In genomic region chr1:244104309-244105060, GRCh38 we compare ENCODE assay signal across 2 cellular contexts.
TF ChIP-seq lines count a peak whose summit lies in the region.

No MANE protein-coding gene starts in this region.

TF ChIP-seq in A549, 52 proteins besides CTCF, POLR2A, EP300 and RAD21 (continued from another document):
- TF ChIP-seq REST (IDR thresholded peaks at IDR 0.05), result no peak
- TF ChIP-seq EHMT2 (IDR thresholded peaks at IDR 0.05; ENCODE audit: low read depth), result no peak
- no peak for TF ChIP-seq RFX5 (IDR thresholded peaks at IDR 0.05)
- TF ChIP-seq RARB (CRISPR knock-in tag; IDR thresholded peaks at IDR 0.05), result no peak
- TF ChIP-seq JUNB (IDR thresholded peaks at IDR 0.05), result 0 out of 2 replicates have a peak, but pooled peaks have one; percentile 18
- no peak for TF ChIP-seq TFCP2L1 (CRISPR knock-in tag; IDR thresholded peaks at IDR 0.05)

TF ChIP-seq in WTC11, 78 proteins besides CTCF, POLR2A, EP300 and RAD21 (continued from another document):
- TF ChIP-seq ZNF425 (CRISPR knock-in tag; conservative IDR thresholded peaks at IDR 0.05), result no peak
- no peak for TF ChIP-seq ESRRA (CRISPR knock-in tag; IDR thresholded peaks at IDR 0.05; ENCODE audit: borderline replicate concordance)
- no peak for TF ChIP-seq NFATC4 (CRISPR knock-in tag; IDR thresholded peaks at IDR 0.05)
- no peak for TF ChIP-seq SMAD4 (CRISPR knock-in tag; IDR thresholded peaks at IDR 0.05)
- no peak for TF ChIP-seq HMGA2 (CRISPR knock-in tag; IDR thresholded peaks at IDR 0.05)
- TF ChIP-seq TP53 (CRISPR knock-in tag; IDR thresholded peaks at IDR 0.05), result no peak
